ENCODE assay signal across 12 cellular contexts in genomic region chr6:36364669-36365479, GRCh38. TPM values are rescaled to one million over a fixed set of nuclear protein-coding genes. Genes with fewer than 3 reads are reported as not detected.
DNase-seq lines count a peak whose midpoint lies in the region; ATAC-seq and TF ChIP-seq lines count a peak whose summit lies in the region.
"Had no signal": no experiment of that assay in that cellular context is flagged by ENCODE, and none has a peak within 500 bp of the region (broad histone marks: within the 10 kb centered on the region; RNA-seq: fewer than 3 reads in every experiment).

No MANE protein-coding gene starts in this region.

- H3K36me3 ChIP-seq in duodenal mucosa (ENCODE audit: control insufficient read depth in 1 of 2, insufficient read depth in 2 of 2, low read length in 2 of 2), result peaks cover 12 to 20% of the 10 kb centered on the region in 2 donors

- no peak for ATAC-seq in left ventricle myocardium superior

- DNase-seq in A172 (ENCODE audit: low spot score) (peak; percentile 68), GM13976 (ENCODE audit: low spot score) (peak; percentile 80), M059J (ENCODE audit: low read depth) (peak; percentile 58), retina (no peak), dedifferentiated amniotic fluid mesenchymal stem cell (ENCODE audit: extremely low spot score) (no peak), substantia nigra (lab: John Stamatoyannopoulos, UW) (no peak), left ventricle myocardium superior (no peak)
- DNase-seq: CD8-positive, alpha-beta memory T cell; effector memory CD4-positive, alpha-beta T cell; NCI-H1436 treated with DMSO at 0.1 percent for 48 hours had no signal

- H3K27ac ChIP-seq in duodenal mucosa (ENCODE audit: low read depth, low read length) (peak overlapping the region; percentile 22), substantia nigra (ENCODE audit: low read depth, low read length, poor library complexity, severe bottlenecking) (no peak overlapping the region)

- intact Hi-C loops in left ventricle myocardium superior (cut with micrococcal nuclease), result no loop called here

- no peak for TF ChIP-seq CTCF in GM13976 (IDR thresholded peaks at IDR 0.05; ENCODE audit: borderline replicate concordance, control extremely low read depth, extremely low read depth, insufficient read depth, missing control alignments)

- peaks cover 6 to 10% of the 10 kb centered on the region in 2 donors for H3K4me1 ChIP-seq in duodenal mucosa (ENCODE audit: control insufficient read depth in 1 of 2, insufficient read depth in 2 of 2, low read length in 2 of 2)

- no peak overlapping the region for H3K4me3 ChIP-seq in duodenal mucosa (ENCODE audit: low read depth in 1 of 2, low read length in 2 of 2)

- H3K9me3 ChIP-seq in duodenal mucosa (ENCODE audit: control insufficient read depth in 1 of 2, low read length in 2 of 2), result no peaks in the 10 kb centered on the region

- in situ Hi-C loops in GM13976 (cut with MboI; ENCODE audit: low sequenced_read_pairs, unreplicated experiment), result no loop called here

- H3K27me3 ChIP-seq in duodenal mucosa (ENCODE audit: control insufficient read depth in 1 of 2, insufficient read depth in 2 of 2, low read length in 2 of 2), result no peaks in the 10 kb centered on the region

- H3K9ac ChIP-seq in duodenal mucosa (ENCODE audit: low read depth in 1 of 2, low read length in 2 of 2), result peak overlapping the region in 1 of 2 donors; percentile 41

RNA-seq across cellular contexts. Expression of gene ETV7, which starts 22.6 kb away (rescaled TPM):
- 0.24 TPM in 1 of 2 replicates, not detected in the other for total RNA-seq in A172 (2014; rRNA removed; shearing (Covaris generic))
- 14.4 and 19.0 TPM in 2 replicates for total RNA-seq in M059J (2014; rRNA removed; shearing (Covaris generic))
- 0.15 TPM for total RNA-seq in left ventricle myocardium superior

RNA-seq across cellular contexts. Expression of gene BNIP5, which starts 28.2 kb away (rescaled TPM):
- total RNA-seq in A172 (2014; rRNA removed; shearing (Covaris generic)), result not detected in 2 replicates
- not detected in 2 replicates for total RNA-seq in M059J (2014; rRNA removed; shearing (Covaris generic))
- not detected for total RNA-seq in left ventricle myocardium superior
- total RNA-seq: CD8-positive, alpha-beta memory T cell; osteoblast had no signal

Comparison
In these comparisons a context has a peak if more than half of its experiments do, and no peak if none do; other contexts are left out.
1. DNase-seq: peak in A172 (single experiment), GM13976 (single experiment) and M059J (single experiment); none in retina (single experiment), dedifferentiated amniotic fluid mesenchymal stem cell (single experiment), substantia nigra (0 of 49) and left ventricle myocardium superior (single experiment).
2. RNA of gene ETV7, which starts 22.6 kb away (total RNA-seq): 14.4 to 19.0 TPM in M059J; 0.15 TPM in left ventricle myocardium superior (single experiment) and 0.24 TPM in A172; every median in the first group is over 10 times any median in the second.